Comparison of ENCODE assay signal across 1 cellular context in the genomic region with DNA sequence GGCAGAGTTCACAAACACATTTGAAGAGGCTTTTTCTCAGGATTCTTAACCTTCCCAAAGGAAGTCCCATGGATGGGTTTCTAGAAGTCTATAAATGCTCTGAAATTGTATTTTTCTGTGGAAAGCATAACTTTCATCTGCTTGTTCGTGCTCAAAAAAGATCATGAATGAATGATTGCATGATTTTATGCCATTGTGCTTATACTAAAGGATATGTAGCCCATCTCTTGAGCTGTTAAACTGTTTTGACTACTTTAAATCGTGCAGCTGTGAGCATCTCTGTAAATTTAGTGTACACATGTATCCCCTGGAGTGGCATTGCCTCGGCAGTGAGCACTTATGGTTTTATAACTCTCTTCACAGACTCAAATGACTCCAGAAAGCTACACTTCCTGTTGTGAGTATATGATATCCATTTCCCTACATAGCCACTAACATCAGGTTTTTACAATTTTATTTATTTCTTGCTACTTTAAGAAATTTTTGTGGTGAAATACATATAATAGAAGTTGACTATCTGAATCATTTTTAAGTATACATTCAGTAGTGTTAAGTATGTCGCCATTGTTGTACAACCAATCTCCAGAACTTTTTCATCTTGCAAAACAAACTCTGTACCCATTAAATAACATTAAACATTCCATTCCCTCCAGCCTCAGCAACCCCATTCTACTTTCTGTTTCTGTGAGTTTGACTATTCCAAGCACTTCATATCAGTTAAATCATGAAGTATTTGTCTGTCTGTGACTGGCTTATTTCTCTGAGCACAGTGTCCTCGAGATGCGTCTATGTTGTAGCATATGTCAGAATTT.
TF ChIP-seq lines count a peak whose summit lies in the region.

No MANE protein-coding gene starts in this region.

TF ChIP-seq in K562, 482 proteins besides CTCF, POLR2A, EP300 and RAD21 (continued from another document):
- TF ChIP-seq TEAD4 (IDR thresholded peaks at IDR 0.05; ENCODE audit: low read length) (no peak), TEAD4 (CRISPR knock-in tag; IDR thresholded peaks at IDR 0.05; ENCODE audit: borderline replicate concordance) (no peak), LEF1 (IDR thresholded peaks at IDR 0.05) (no peak), ILF3 (IDR thresholded peaks at IDR 0.05; ENCODE audit: borderline replicate concordance) (peak; percentile 28; the same call in 1 of the 2 replicates), NEUROD1 (IDR thresholded peaks at IDR 0.05; ENCODE audit: borderline replicate concordance, low read depth, low read length, partially characterized antibody) (no peak), DIDO1 (tag; IDR thresholded peaks at IDR 0.05; ENCODE audit: low read depth) (no peak), GATAD2A (IDR thresholded peaks at IDR 0.05) (no peak), ZNF174 (CRISPR knock-in tag; IDR thresholded peaks at IDR 0.05) (0 out of 2 replicates have a peak, but pooled peaks have one; percentile 22), HNRNPL (IDR thresholded peaks at IDR 0.05; ENCODE audit: low read depth, low read length) (no peak), ATF7 (IDR thresholded peaks at IDR 0.05) (no peak), SMARCA5 (IDR thresholded peaks at IDR 0.05) (no peak), STAT5B (CRISPR knock-in tag; IDR thresholded peaks at IDR 0.05) (no peak), ZNF57 (CRISPR knock-in tag; IDR thresholded peaks at IDR 0.05) (0 out of 2 replicates have a peak, but pooled peaks have one; percentile 28), PTBP1 (IDR thresholded peaks at IDR 0.05; ENCODE audit: low read depth, low read length) (no peak), SUPT5H (IDR thresholded peaks at IDR 0.05) (peak; percentile 11; the same call in 1 of the 2 replicates), ZNF239 (CRISPR knock-in tag; IDR thresholded peaks at IDR 0.05) (no peak), CBX5 (IDR thresholded peaks at IDR 0.05; ENCODE audit: borderline replicate concordance, low read depth) (no peak), POLR2B (IDR thresholded peaks at IDR 0.05; ENCODE audit: low read depth, partially characterized antibody) (peak; percentile 17), BMI1 (IDR thresholded peaks at IDR 0.05; ENCODE audit: low read length) (no peak), ZNF551 (CRISPR knock-in tag; IDR thresholded peaks at IDR 0.05) (no peak), ZNF384 (IDR thresholded peaks at IDR 0.05; ENCODE audit: low read depth, low read length) (no peak), ZNF24 (IDR thresholded peaks at IDR 0.05) (peak; percentile 85), SRSF3 (IDR thresholded peaks at IDR 0.05; ENCODE audit: insufficient read depth, low read length) (no peak), IRF2 (CRISPR knock-in tag; IDR thresholded peaks at IDR 0.05) (no peak), SRSF9 (IDR thresholded peaks at IDR 0.05; ENCODE audit: borderline replicate concordance, low read depth, low read length) (no peak)
- TF ChIP-seq, protein P1, sequence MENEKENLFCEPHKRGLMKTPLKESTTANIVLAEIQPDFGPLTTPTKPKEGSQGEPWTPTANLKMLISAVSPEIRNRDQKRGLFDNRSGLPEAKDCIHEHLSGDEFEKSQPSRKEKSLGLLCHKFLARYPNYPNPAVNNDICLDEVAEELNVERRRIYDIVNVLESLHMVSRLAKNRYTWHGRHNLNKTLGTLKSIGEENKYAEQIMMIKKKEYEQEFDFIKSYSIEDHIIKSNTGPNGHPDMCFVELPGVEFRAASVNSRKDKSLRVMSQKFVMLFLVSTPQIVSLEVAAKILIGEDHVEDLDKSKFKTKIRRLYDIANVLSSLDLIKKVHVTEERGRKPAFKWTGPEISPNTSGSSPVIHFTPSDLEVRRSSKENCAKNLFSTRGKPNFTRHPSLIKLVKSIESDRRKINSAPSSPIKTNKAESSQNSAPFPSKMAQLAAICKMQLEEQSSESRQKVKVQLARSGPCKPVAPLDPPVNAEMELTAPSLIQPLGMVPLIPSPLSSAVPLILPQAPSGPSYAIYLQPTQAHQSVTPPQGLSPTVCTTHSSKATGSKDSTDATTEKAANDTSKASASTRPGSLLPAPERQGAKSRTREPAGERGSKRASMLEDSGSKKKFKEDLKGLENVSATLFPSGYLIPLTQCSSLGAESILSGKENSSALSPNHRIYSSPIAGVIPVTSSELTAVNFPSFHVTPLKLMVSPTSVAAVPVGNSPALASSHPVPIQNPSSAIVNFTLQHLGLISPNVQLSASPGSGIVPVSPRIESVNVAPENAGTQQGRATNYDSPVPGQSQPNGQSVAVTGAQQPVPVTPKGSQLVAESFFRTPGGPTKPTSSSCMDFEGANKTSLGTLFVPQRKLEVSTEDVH (IDR thresholded peaks at IDR 0.05; ENCODE audit: low read depth, partially characterized antibody): peak; percentile 14
- TF ChIP-seq, protein P2, sequence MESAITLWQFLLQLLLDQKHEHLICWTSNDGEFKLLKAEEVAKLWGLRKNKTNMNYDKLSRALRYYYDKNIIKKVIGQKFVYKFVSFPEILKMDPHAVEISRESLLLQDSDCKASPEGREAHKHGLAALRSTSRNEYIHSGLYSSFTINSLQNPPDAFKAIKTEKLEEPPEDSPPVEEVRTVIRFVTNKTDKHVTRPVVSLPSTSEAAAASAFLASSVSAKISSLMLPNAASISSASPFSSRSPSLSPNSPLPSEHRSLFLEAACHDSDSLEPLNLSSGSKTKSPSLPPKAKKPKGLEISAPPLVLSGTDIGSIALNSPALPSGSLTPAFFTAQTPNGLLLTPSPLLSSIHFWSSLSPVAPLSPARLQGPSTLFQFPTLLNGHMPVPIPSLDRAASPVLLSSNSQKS (CRISPR knock-in tag; IDR thresholded peaks at IDR 0.05): 0 out of 2 replicates have a peak, but pooled peaks have one; percentile 28
- TF ChIP-seq, protein P3, sequence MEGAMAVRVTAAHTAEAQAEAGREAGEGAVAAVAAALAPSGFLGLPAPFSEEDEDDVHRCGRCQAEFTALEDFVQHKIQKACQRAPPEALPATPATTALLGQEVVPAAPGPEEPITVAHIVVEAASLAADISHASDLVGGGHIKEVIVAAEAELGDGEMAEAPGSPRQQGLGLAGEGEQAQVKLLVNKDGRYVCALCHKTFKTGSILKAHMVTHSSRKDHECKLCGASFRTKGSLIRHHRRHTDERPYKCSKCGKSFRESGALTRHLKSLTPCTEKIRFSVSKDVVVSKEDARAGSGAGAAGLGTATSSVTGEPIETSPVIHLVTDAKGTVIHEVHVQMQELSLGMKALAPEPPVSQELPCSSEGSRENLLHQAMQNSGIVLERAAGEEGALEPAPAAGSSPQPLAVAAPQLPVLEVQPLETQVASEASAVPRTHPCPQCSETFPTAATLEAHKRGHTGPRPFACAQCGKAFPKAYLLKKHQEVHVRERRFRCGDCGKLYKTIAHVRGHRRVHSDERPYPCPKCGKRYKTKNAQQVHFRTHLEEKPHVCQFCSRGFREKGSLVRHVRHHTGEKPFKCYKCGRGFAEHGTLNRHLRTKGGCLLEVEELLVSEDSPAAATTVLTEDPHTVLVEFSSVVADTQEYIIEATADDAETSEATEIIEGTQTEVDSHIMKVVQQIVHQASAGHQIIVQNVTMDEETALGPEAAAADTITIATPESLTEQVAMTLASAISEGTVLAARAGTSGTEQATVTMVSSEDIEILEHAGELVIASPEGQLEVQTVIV (CRISPR knock-in tag; IDR thresholded peaks at IDR 0.05; ENCODE audit: borderline replicate concordance): no peak
- TF ChIP-seq, protein P4, sequence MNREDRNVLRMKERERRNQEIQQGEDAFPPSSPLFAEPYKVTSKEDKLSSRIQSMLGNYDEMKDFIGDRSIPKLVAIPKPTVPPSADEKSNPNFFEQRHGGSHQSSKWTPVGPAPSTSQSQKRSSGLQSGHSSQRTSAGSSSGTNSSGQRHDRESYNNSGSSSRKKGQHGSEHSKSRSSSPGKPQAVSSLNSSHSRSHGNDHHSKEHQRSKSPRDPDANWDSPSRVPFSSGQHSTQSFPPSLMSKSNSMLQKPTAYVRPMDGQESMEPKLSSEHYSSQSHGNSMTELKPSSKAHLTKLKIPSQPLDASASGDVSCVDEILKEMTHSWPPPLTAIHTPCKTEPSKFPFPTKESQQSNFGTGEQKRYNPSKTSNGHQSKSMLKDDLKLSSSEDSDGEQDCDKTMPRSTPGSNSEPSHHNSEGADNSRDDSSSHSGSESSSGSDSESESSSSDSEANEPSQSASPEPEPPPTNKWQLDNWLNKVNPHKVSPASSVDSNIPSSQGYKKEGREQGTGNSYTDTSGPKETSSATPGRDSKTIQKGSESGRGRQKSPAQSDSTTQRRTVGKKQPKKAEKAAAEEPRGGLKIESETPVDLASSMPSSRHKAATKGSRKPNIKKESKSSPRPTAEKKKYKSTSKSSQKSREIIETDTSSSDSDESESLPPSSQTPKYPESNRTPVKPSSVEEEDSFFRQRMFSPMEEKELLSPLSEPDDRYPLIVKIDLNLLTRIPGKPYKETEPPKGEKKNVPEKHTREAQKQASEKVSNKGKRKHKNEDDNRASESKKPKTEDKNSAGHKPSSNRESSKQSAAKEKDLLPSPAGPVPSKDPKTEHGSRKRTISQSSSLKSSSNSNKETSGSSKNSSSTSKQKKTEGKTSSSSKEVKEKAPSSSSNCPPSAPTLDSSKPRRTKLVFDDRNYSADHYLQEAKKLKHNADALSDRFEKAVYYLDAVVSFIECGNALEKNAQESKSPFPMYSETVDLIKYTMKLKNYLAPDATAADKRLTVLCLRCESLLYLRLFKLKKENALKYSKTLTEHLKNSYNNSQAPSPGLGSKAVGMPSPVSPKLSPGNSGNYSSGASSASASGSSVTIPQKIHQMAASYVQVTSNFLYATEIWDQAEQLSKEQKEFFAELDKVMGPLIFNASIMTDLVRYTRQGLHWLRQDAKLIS (CRISPR knock-in tag; IDR thresholded peaks at IDR 0.05): 0 out of 2 replicates have a peak, but pooled peaks have one; percentile 25
- TF ChIP-seq, protein P5, sequence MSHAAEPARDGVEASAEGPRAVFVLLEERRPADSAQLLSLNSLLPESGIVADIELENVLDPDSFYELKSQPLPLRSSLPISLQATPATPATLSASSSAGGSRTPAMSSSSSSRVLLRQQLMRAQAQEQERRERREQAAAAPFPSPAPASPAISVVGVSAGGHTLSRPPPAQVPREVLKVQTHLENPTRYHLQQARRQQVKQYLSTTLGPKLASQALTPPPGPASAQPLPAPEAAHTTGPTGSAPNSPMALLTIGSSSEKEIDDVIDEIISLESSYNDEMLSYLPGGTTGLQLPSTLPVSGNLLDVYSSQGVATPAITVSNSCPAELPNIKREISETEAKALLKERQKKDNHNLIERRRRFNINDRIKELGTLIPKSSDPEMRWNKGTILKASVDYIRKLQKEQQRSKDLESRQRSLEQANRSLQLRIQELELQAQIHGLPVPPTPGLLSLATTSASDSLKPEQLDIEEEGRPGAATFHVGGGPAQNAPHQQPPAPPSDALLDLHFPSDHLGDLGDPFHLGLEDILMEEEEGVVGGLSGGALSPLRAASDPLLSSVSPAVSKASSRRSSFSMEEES (CRISPR knock-in tag; IDR thresholded peaks at IDR 0.05): 0 out of 2 replicates have a peak, but pooled peaks have one; percentile 8
